In genomic region chr5:142857405-142857804, GRCh38 we compare ENCODE assay signal across 15 cellular contexts.
A peak's percentile ranks its signal among the peaks of the same experiment; 100 is the strongest.
DNase-seq lines count a peak whose midpoint lies in the region; ATAC-seq lines count a peak whose summit lies in the region.
"Had no signal": no experiment of that assay in that cellular context is flagged by ENCODE, and none has a peak within 500 bp of the region (broad histone marks: within the 10 kb centered on the region; RNA-seq: fewer than 3 reads in every experiment).

No MANE protein-coding gene starts in this region.

- H3K27ac Mint-ChIP-seq in central memory CD8-positive, alpha-beta T cell (ENCODE audit: low read depth) = peak overlapping the region; percentile 38
- peak overlapping the region; percentile 7 for H3K27ac Mint-ChIP-seq in stimulated activated memory B cell treated with anti-CD40 and anti-IgM and Interleukin-4, amounts not matched to agents 10 μg/mL and 1 μg/mL and 100 μg/mL, for 72 hours
- H3K27ac Mint-ChIP-seq in activated T-helper 17 cell treated with anti-CD3 and anti-CD28 coated beads, Interleukin-2, amount 50 U/mL, for 72 hours = no peak overlapping the region
- H3K27ac Mint-ChIP-seq: activated CD4-positive, alpha-beta memory T cell treated with anti-CD3 and anti-CD28 coated beads, Interleukin-2, amount 10 ng/mL, durations not matched to agents 7 days and 5 days; activated T-cell treated with anti-CD3 and anti-CD28 coated beads, Interleukin-2, amount 50 U/mL, for 72 hours had no signal

- H3K27me3 Mint-ChIP-seq in central memory CD8-positive, alpha-beta T cell = no peaks in the 10 kb centered on the region
- no peaks in the 10 kb centered on the region for H3K27me3 Mint-ChIP-seq in stimulated activated memory B cell treated with anti-CD40 and anti-IgM and Interleukin-4, amounts not matched to agents 10 μg/mL and 1 μg/mL and 100 μg/mL, for 72 hours
- no peaks in the 10 kb centered on the region for H3K27me3 Mint-ChIP-seq in activated T-helper 17 cell treated with anti-CD3 and anti-CD28 coated beads, Interleukin-2, amount 50 U/mL, for 72 hours
- H3K27me3 Mint-ChIP-seq: activated CD4-positive, alpha-beta memory T cell treated with anti-CD3 and anti-CD28 coated beads, Interleukin-2, amount 10 ng/mL, durations not matched to agents 7 days and 5 days; naive thymus-derived CD8-positive, alpha-beta T cell had no signal

- ATAC-seq in central memory CD8-positive, alpha-beta T cell (replicated peaks; ENCODE audit: extremely low read depth, poor library complexity, severe bottlenecking) = no peak
- no peak for ATAC-seq in stimulated activated memory B cell treated with anti-CD40 and anti-IgM and Interleukin-4, amounts not matched to agents 10 μg/mL and 1 μg/mL and 100 μg/mL, for 72 hours
- ATAC-seq in activated T-helper 17 cell treated with anti-CD3 and anti-CD28 coated beads, Interleukin-2, amount 50 U/mL, for 72 hours (replicated peaks) = no peak
- ATAC-seq: activated T-cell treated with anti-CD3 and anti-CD28 coated beads, Interleukin-2, amount 50 U/mL, for 72 hours; left cardiac atrium; naive thymus-derived CD8-positive, alpha-beta T cell had no signal

- no peaks in the 10 kb centered on the region for H3K9me3 Mint-ChIP-seq in central memory CD8-positive, alpha-beta T cell
- H3K9me3 Mint-ChIP-seq in stimulated activated memory B cell treated with anti-CD40 and anti-IgM and Interleukin-4, amounts not matched to agents 10 μg/mL and 1 μg/mL and 100 μg/mL, for 72 hours = no peaks in the 10 kb centered on the region
- no peaks in the 10 kb centered on the region for H3K9me3 Mint-ChIP-seq in activated T-helper 17 cell treated with anti-CD3 and anti-CD28 coated beads, Interleukin-2, amount 50 U/mL, for 72 hours
- H3K9me3 Mint-ChIP-seq: activated CD4-positive, alpha-beta memory T cell treated with anti-CD3 and anti-CD28 coated beads, Interleukin-2, amount 10 ng/mL, durations not matched to agents 7 days and 5 days; activated T-cell treated with anti-CD3 and anti-CD28 coated beads, Interleukin-2, amount 50 U/mL, for 72 hours; naive thymus-derived CD8-positive, alpha-beta T cell had no signal

- no peaks in the 10 kb centered on the region for H3K36me3 Mint-ChIP-seq in central memory CD8-positive, alpha-beta T cell (ENCODE audit: insufficient read depth)
- H3K36me3 Mint-ChIP-seq in stimulated activated memory B cell treated with anti-CD40 and anti-IgM and Interleukin-4, amounts not matched to agents 10 μg/mL and 1 μg/mL and 100 μg/mL, for 72 hours = no peaks in the 10 kb centered on the region
- no peaks in the 10 kb centered on the region for H3K36me3 Mint-ChIP-seq in activated T-helper 17 cell treated with anti-CD3 and anti-CD28 coated beads, Interleukin-2, amount 50 U/mL, for 72 hours (ENCODE audit: low read depth)
- H3K36me3 Mint-ChIP-seq: naive thymus-derived CD8-positive, alpha-beta T cell had no signal

- DNase-seq in M059J (ENCODE audit: low read depth) (peak; percentile 28), kidney tubule cell (ENCODE audit: low spot score) (peak; percentile 90), epidermal melanocyte (ENCODE audit: insufficient read length, low spot score) (no peak), Ammon's horn (ENCODE audit: low spot score) (no peak)
- DNase-seq in central memory CD8-positive, alpha-beta T cell (ENCODE audit: low spot score in 2 of 2) = no peak
- DNase-seq in activated naive CD4-positive, alpha-beta T cell (lab: John Stamatoyannopoulos, UW) = no peak
- DNase-seq: activated CD4-positive, alpha-beta memory T cell treated with anti-CD3 and anti-CD28 coated beads, Interleukin-2, amount 10 ng/mL, durations not matched to agents 7 days and 5 days; activated T-cell treated with anti-CD3 and anti-CD28 coated beads, Interleukin-2, amount 50 U/mL, for 72 hours; DND-41; left cardiac atrium; naive thymus-derived CD8-positive, alpha-beta T cell; NCI-H1694 treated with DMSO at 0.1 percent for 48 hours; SK-N-SH had no signal

- H3K4me1 Mint-ChIP-seq in central memory CD8-positive, alpha-beta T cell = peaks cover 75% of the 10 kb centered on the region
- H3K4me1 Mint-ChIP-seq in stimulated activated memory B cell treated with anti-CD40 and anti-IgM and Interleukin-4, amounts not matched to agents 10 μg/mL and 1 μg/mL and 100 μg/mL, for 72 hours = peaks cover 12% of the 10 kb centered on the region
- H3K4me1 Mint-ChIP-seq in activated T-helper 17 cell treated with anti-CD3 and anti-CD28 coated beads, Interleukin-2, amount 50 U/mL, for 72 hours = no peaks in the 10 kb centered on the region

- no peak overlapping the region for H3K4me3 Mint-ChIP-seq in central memory CD8-positive, alpha-beta T cell
- no peak overlapping the region for H3K4me3 Mint-ChIP-seq in stimulated activated memory B cell treated with anti-CD40 and anti-IgM and Interleukin-4, amounts not matched to agents 10 μg/mL and 1 μg/mL and 100 μg/mL, for 72 hours
- H3K4me3 Mint-ChIP-seq in activated T-helper 17 cell treated with anti-CD3 and anti-CD28 coated beads, Interleukin-2, amount 50 U/mL, for 72 hours = no peak overlapping the region
- H3K4me3 Mint-ChIP-seq: activated CD4-positive, alpha-beta memory T cell treated with anti-CD3 and anti-CD28 coated beads, Interleukin-2, amount 10 ng/mL, durations not matched to agents 7 days and 5 days; activated T-cell treated with anti-CD3 and anti-CD28 coated beads, Interleukin-2, amount 50 U/mL, for 72 hours; naive thymus-derived CD8-positive, alpha-beta T cell had no signal

Comparison
In these comparisons a context has a peak if more than half of its experiments do, and no peak if none do; other contexts are left out.
1. DNase-seq: peak in M059J (single experiment) and kidney tubule cell (single experiment); none in central memory CD8-positive, alpha-beta T cell (0 of 2), epidermal melanocyte (single experiment), Ammon's horn (single experiment) and activated naive CD4-positive, alpha-beta T cell (0 of 4).